ENCODE assay signal across 1 cellular context in the genomic region with DNA sequence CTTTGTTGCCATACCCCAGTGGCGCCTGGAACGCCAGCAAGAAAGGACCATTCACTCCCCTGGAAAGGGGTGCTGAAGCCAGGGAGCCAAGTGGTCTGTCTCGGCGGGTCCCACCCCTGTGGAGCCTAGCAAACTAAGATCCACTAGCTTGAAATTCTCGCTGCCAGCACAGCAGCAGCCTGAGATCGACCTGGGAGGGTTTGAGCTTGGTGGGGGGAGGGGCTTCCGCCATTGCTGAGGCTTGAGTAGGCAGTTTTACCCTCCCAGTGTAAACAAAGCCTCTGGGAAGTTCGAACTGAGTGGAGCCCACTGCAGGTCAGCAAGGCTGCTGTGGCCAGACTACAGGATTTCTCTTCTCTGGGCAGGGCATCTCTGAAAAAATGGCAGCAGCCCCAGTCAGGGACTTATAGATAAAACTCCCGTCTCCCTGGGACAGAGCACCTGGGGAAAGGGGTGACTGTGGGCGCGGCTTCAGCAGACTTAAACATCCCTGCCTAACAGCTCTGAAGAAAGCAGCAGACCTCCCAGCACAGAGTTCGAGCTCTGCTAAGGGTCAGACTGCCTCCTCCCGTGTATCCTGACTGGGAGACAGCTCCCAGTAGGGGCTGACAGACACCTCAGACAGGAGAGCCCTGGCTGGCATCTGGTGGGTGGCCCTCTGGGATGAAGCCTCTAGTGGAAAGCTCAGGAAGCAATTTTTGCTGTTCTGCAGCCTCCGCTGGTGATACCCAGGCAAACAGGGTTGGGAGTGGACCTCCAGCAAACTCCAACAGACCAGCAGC.
TF ChIP-seq lines count a peak whose summit lies in the region.

No MANE protein-coding gene starts in this region.

TF ChIP-seq in GM23338, 12 proteins besides CTCF, POLR2A, EP300 and RAD21 (continued from another document):
- TF ChIP-seq ZNF462 (CRISPR knock-in tag; IDR thresholded peaks at IDR 0.05), result no peak
- TF ChIP-seq EZH2phosphoT487 (IDR thresholded peaks at IDR 0.05; ENCODE audit: unreplicated experiment), result no peak
- TF ChIP-seq NANOG (IDR thresholded peaks at IDR 0.05; ENCODE audit: borderline replicate concordance), result no peak
- TF ChIP-seq ZNF114 (CRISPR knock-in tag; IDR thresholded peaks at IDR 0.05), result no peak
- TF ChIP-seq, protein P1, sequence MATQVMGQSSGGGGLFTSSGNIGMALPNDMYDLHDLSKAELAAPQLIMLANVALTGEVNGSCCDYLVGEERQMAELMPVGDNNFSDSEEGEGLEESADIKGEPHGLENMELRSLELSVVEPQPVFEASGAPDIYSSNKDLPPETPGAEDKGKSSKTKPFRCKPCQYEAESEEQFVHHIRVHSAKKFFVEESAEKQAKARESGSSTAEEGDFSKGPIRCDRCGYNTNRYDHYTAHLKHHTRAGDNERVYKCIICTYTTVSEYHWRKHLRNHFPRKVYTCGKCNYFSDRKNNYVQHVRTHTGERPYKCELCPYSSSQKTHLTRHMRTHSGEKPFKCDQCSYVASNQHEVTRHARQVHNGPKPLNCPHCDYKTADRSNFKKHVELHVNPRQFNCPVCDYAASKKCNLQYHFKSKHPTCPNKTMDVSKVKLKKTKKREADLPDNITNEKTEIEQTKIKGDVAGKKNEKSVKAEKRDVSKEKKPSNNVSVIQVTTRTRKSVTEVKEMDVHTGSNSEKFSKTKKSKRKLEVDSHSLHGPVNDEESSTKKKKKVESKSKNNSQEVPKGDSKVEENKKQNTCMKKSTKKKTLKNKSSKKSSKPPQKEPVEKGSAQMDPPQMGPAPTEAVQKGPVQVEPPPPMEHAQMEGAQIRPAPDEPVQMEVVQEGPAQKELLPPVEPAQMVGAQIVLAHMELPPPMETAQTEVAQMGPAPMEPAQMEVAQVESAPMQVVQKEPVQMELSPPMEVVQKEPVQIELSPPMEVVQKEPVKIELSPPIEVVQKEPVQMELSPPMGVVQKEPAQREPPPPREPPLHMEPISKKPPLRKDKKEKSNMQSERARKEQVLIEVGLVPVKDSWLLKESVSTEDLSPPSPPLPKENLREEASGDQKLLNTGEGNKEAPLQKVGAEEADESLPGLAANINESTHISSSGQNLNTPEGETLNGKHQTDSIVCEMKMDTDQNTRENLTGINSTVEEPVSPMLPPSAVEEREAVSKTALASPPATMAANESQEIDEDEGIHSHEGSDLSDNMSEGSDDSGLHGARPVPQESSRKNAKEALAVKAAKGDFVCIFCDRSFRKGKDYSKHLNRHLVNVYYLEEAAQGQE (IDR thresholded peaks at IDR 0.05; ENCODE audit: unreplicated experiment), result no peak
- TF ChIP-seq CREB1 (CRISPR knock-in tag; IDR thresholded peaks at IDR 0.05; ENCODE audit: low read depth), result no peak
- TF ChIP-seq, protein P2, sequence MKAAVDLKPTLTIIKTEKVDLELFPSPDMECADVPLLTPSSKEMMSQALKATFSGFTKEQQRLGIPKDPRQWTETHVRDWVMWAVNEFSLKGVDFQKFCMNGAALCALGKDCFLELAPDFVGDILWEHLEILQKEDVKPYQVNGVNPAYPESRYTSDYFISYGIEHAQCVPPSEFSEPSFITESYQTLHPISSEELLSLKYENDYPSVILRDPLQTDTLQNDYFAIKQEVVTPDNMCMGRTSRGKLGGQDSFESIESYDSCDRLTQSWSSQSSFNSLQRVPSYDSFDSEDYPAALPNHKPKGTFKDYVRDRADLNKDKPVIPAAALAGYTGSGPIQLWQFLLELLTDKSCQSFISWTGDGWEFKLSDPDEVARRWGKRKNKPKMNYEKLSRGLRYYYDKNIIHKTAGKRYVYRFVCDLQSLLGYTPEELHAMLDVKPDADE (IDR thresholded peaks at IDR 0.05), result no peak
- no peak for TF ChIP-seq JUNB (IDR thresholded peaks at IDR 0.05; ENCODE audit: unreplicated experiment)
